Comparison of ENCODE assay signal across 3 cellular contexts in the genomic region with DNA sequence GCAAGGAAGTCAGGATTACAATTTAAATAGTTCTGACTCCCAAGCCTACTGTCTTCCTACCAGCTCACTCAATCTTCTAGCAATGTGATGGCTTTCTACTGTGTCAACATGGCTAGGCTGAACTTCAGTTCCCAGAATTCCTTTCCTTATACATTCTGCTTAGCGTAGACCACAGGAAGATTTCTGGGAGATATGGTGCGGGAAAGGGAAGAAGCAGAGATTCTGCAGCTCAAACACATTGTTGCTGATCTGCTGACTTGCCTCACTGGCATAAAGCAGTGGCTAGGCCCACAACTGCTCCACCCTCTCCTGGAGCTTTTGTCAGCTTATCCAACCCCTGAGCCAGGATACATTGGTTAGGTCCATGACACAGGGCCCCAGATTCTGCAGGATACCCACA.
TF ChIP-seq lines count a peak whose summit lies in the region.

No MANE protein-coding gene starts in this region.

TF ChIP-seq in SK-N-SH treated with all-trans-retinoic acid at 6 μM for 48 hours, 23 proteins besides CTCF, POLR2A, EP300 and RAD21:
- no peak for TF ChIP-seq CSDC2 (CRISPR knock-in tag; IDR thresholded peaks at IDR 0.05)
- 0 out of 2 replicates have a peak, but pooled peaks have one; percentile 8 for TF ChIP-seq TCF4 (CRISPR knock-in tag; IDR thresholded peaks at IDR 0.05; ENCODE audit: borderline replicate concordance)

TF ChIP-seq in SK-N-SH, 30 proteins besides CTCF, POLR2A, EP300 and RAD21:
- TF ChIP-seq, protein P1, sequence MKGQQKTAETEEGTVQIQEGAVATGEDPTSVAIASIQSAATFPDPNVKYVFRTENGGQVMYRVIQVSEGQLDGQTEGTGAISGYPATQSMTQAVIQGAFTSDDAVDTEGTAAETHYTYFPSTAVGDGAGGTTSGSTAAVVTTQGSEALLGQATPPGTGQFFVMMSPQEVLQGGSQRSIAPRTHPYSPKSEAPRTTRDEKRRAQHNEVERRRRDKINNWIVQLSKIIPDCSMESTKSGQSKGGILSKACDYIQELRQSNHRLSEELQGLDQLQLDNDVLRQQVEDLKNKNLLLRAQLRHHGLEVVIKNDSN (IDR thresholded peaks at IDR 0.05; ENCODE audit: borderline replicate concordance, low read depth): no peak
- TF ChIP-seq SMC3 (IDR thresholded peaks at IDR 0.05; ENCODE audit: low read depth, low read length): no peak
- TF ChIP-seq, protein P2, sequence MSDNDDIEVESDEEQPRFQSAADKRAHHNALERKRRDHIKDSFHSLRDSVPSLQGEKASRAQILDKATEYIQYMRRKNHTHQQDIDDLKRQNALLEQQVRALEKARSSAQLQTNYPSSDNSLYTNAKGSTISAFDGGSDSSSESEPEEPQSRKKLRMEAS (IDR thresholded peaks at IDR 0.05; ENCODE audit: low read depth): no peak
- no peak for TF ChIP-seq POLR2AphosphoS5 (IDR thresholded peaks at IDR 0.05; ENCODE audit: low read depth, low read length)
- TF ChIP-seq JUND (IDR thresholded peaks at IDR 0.05): no peak

TF ChIP-seq in IMR-90, 13 proteins besides CTCF, POLR2A, EP300 and RAD21:
- TF ChIP-seq MAZ (IDR thresholded peaks at IDR 0.05; ENCODE audit: borderline replicate concordance, low read depth, low read length) (no peak), CEBPB (IDR thresholded peaks at IDR 0.05; ENCODE audit: low read depth, low read length) (no peak), MXI1 (IDR thresholded peaks at IDR 0.05; ENCODE audit: borderline replicate concordance, low read depth, low read length) (no peak), SMC3 (IDR thresholded peaks at IDR 0.05; ENCODE audit: low read depth, low read length) (no peak), CHD1 (IDR thresholded peaks at IDR 0.05; ENCODE audit: low read depth, low read length) (no peak), FOS (IDR thresholded peaks at IDR 0.05; ENCODE audit: low read depth, low read length) (no peak), NFE2L2 (IDR thresholded peaks at IDR 0.05; ENCODE audit: low read depth, low read length) (no peak), RCOR1 (IDR thresholded peaks at IDR 0.05; ENCODE audit: insufficient replicate concordance, low read length) (no peak), RFX5 (IDR thresholded peaks at IDR 0.05; ENCODE audit: low read depth, low read length) (no peak), BHLHE40 (IDR thresholded peaks at IDR 0.05; ENCODE audit: low read depth, low read length) (no peak), MAFK (IDR thresholded peaks at IDR 0.05; ENCODE audit: low read depth, low read length) (no peak)
- TF ChIP-seq, protein P3, sequence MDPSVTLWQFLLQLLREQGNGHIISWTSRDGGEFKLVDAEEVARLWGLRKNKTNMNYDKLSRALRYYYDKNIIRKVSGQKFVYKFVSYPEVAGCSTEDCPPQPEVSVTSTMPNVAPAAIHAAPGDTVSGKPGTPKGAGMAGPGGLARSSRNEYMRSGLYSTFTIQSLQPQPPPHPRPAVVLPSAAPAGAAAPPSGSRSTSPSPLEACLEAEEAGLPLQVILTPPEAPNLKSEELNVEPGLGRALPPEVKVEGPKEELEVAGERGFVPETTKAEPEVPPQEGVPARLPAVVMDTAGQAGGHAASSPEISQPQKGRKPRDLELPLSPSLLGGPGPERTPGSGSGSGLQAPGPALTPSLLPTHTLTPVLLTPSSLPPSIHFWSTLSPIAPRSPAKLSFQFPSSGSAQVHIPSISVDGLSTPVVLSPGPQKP (IDR thresholded peaks at IDR 0.05; ENCODE audit: borderline replicate concordance, low read depth, low read length): no peak
- TF ChIP-seq, protein P4, sequence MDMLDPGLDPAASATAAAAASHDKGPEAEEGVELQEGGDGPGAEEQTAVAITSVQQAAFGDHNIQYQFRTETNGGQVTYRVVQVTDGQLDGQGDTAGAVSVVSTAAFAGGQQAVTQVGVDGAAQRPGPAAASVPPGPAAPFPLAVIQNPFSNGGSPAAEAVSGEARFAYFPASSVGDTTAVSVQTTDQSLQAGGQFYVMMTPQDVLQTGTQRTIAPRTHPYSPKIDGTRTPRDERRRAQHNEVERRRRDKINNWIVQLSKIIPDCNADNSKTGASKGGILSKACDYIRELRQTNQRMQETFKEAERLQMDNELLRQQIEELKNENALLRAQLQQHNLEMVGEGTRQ (IDR thresholded peaks at IDR 0.05; ENCODE audit: low read depth, low read length): no peak
